In the genomic region with DNA sequence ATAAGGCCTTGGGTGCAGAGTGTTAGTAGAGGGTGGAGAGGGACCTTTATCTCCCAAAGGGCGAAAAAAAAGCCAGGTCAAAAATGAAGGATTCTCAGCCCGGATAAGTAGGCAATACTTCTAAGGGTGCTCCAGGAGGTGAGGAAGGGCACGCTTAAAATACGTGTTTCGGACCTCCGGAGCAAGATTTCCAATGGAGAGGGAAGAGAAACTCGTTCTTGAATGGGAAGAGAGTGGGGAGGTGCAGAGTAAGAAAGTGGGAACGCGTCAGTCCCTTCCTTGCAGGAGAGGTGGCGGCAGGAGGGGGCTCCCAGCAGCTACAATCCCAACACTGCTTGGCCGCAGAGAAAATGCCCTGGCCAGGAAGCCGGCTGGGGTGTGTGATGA, we compare ENCODE assay signal across 8 cellular contexts. TPM values are rescaled to one million over a fixed set of nuclear protein-coding genes. Genes with fewer than 3 reads are reported as not detected.
DNase-seq lines count a peak whose midpoint lies in the region; ATAC-seq, FAIRE-seq and TF ChIP-seq lines count a peak whose summit lies in the region.

No MANE protein-coding gene starts in this region.

- RAD21 ChIA-PET in GM12878 (lab: Charles Lee; ENCODE audit: unreplicated experiment), result interaction anchor here (0.6 to 2.2 kb wide), 4 partner anchors 102 to 646 kb away, joined by 3 to 7 read pairs (median 4); a partner anchor contains a TSS

- ATAC-seq in HG03432 (IDR thresholded peaks at IDR 0.05; ENCODE audit: unreplicated experiment), result peak; percentile 12
- ATAC-seq in GM12878, result peak; percentile 37; the same call in 2 of the 3 replicates
- peak; percentile 8 to 25 for ATAC-seq in lower lobe of right lung
- no peak for ATAC-seq in GM19455 (IDR thresholded peaks at IDR 0.05; ENCODE audit: unreplicated experiment)
- ATAC-seq in GM21786 (IDR thresholded peaks at IDR 0.05; ENCODE audit: unreplicated experiment), result no peak

- no peak for FAIRE-seq in GM12878 (lab: Jason Lieb, UNC)

- H4K20me1 ChIP-seq in BLaER1, result peaks cover 43% of the 10 kb centered on the region
- H4K20me1 ChIP-seq in GM12878 (ENCODE audit: control insufficient read depth, insufficient read depth), result no peaks in the 10 kb centered on the region; the same call in 1 of the 2 replicates

- no peak for TF ChIP-seq EP300 in GM12878 (IDR thresholded peaks at IDR 0.05; ENCODE audit: borderline replicate concordance in 1 of 2, control insufficient read depth in 1 of 2, low read depth in 2 of 2, low read length in 2 of 2)

- 3% methylated on average over 12 of the region's 12 CpGs for WGBS in GM12878 (ENCODE audit: insufficient coverage, insufficient replicate concordance, low lambda C conversion rate, missing lambda C conversion rate)

- H3K9me3 ChIP-seq in BLaER1, result no peaks in the 10 kb centered on the region
- no peaks in the 10 kb centered on the region for H3K9me3 ChIP-seq in GM12878 (replicated peaks; ENCODE audit: control insufficient read depth, insufficient read depth, low read length)
- H3K9me3 ChIP-seq in lower lobe of right lung, result no peaks in the 10 kb centered on the region
- no peaks in the 10 kb centered on the region for H3K9me3 ChIP-seq in vagina

- DNase-seq in GM12878 (ENCODE audit: low read depth, low spot score) (no peak), lower lobe of right lung (no peak), vagina (ENCODE audit: extremely low spot score in 2 of 2) (no peak), NCI-H774 (lab: John Stamatoyannopoulos, UW) (no peak)

- H3K4me2 ChIP-seq in BLaER1, result peak overlapping the region; percentile 96
- H3K4me2 ChIP-seq in GM12878 (ENCODE audit: control insufficient read depth, insufficient read depth), result peak overlapping the region; percentile 94

- H3K36me3 ChIP-seq in BLaER1 (peaks cover 34% of the 10 kb centered on the region), GM12878 (ENCODE audit: control insufficient read depth in 2 of 2, insufficient read depth in 2 of 2, low read length in 1 of 2) (peaks cover 2 to 9% of the 10 kb centered on the region in 2 experiments; a peak in 1 of 4 replicates), lower lobe of right lung (peaks cover 35% of the 10 kb centered on the region), vagina (peaks cover 0 to 14% of the 10 kb centered on the region in 2 donors)

- TF ChIP-seq POLR2A in GM12878 (IDR thresholded peaks at IDR 0.05; ENCODE audit: low read depth, low read length), result no peak
- no peak for TF ChIP-seq POLR2A in vagina (IDR thresholded peaks at IDR 0.05)

- peak overlapping the region; percentile 93 for H3K9ac ChIP-seq in BLaER1
- H3K9ac ChIP-seq in GM12878 (ENCODE audit: control insufficient read depth, insufficient read depth, low read length), result peak overlapping the region; percentile 75

- BruUV-seq in GM12878 (replicated peaks; lab: Mats Ljungman, UMichigan), result no TSS peak

- POLR2A ChIA-PET in GM12878 (lab: Charles Lee), result interaction anchor here (1.5 kb wide), 2 partner anchors 103 to 114 kb away, joined by 4 to 5 read pairs; a partner anchor contains a TSS

- CTCF ChIA-PET in GM12878 (lab: Yijun Ruan, JAX), result interaction anchor here (0.6 to 1.8 kb wide), 4 partner anchors 10 to 1091 kb away, joined by 3 to 5 read pairs (median 3); no protein-coding TSS in a partner anchor

- H3K27me3 ChIP-seq in BLaER1 (no peaks in the 10 kb centered on the region), GM12878 (replicated peaks in 1 of 2; ENCODE audit: control insufficient read depth in 2 of 2, insufficient read depth in 2 of 2, low read length in 1 of 2) (no peaks in the 10 kb centered on the region), lower lobe of right lung (ENCODE audit: low read depth) (no peaks in the 10 kb centered on the region), vagina (no peaks in the 10 kb centered on the region)

- SMC1A ChIA-PET in GM12878 (lab: Charles Lee; ENCODE audit: uncharacterized antibody, unreplicated experiment), result interaction anchor here (1.5 to 4.2 kb wide), 3 partner anchors 14 to 101 kb away, joined by 3 to 12 read pairs (median 8); a partner anchor contains a TSS

- H3K27ac ChIP-seq in BLaER1 (peak overlapping the region; percentile 93), GM12878 (ENCODE audit: control insufficient read depth, insufficient read depth) (peak overlapping the region; percentile 87), lower lobe of right lung (peak overlapping the region; percentile 96), vagina (peak overlapping the region; percentile 78)

- no peak for TF ChIP-seq RAD21 in GM12878 (IDR thresholded peaks at IDR 0.05; ENCODE audit: insufficient read depth, low read depth, low read length)

- H3K79me2 ChIP-seq in GM12878 (ENCODE audit: control insufficient read depth, insufficient read depth, low read length), result peaks cover 25% of the 10 kb centered on the region

- H2AFZ ChIP-seq in GM12878 (ENCODE audit: control insufficient read depth, low read depth, low read length), result no peak overlapping the region

- H3K4me3 ChIP-seq in BLaER1 (peak overlapping the region; percentile 79), GM12878 (peak overlapping the region; percentile 83), lower lobe of right lung (peak overlapping the region; percentile 90), vagina (peak overlapping the region; percentile 92 to 98)

- in situ Hi-C loops in GM12878 (cut with MboI), result no loop called here

- TF ChIP-seq CTCF in GM12878 (IDR thresholded peaks at IDR 0.05 in 2 of 3, conservative IDR thresholded peaks at IDR 0.05 in 1 of 3; ENCODE audit: control insufficient read depth in 2 of 3, extremely low read depth in 1 of 3, insufficient read depth in 1 of 3, low read depth in 3 of 3, low read length in 3 of 3) (no peak), lower lobe of right lung (IDR thresholded peaks at IDR 0.05) (no peak), vagina (IDR thresholded peaks at IDR 0.05) (no peak)

- intact Hi-C loops in GM12878 (cut with micrococcal nuclease; ENCODE audit: unreplicated experiment) (loop anchor here (2.0 to 5.0 kb wide), 2 partner anchors 50 to 101 kb away; a partner anchor contains a TSS), lower lobe of right lung (cut with DNase I) (no loop called here), vagina (cut with DNase I) (no loop called here)

- H3K4me1 ChIP-seq in BLaER1, result peaks cover 29% of the 10 kb centered on the region
- H3K4me1 ChIP-seq in GM12878 (ENCODE audit: control insufficient read depth, insufficient read depth, low read length), result peaks cover 13% of the 10 kb centered on the region
- H3K4me1 ChIP-seq in lower lobe of right lung, result peaks cover 43% of the 10 kb centered on the region
- peaks cover 41% of the 10 kb centered on the region for H3K4me1 ChIP-seq in vagina

RNA-seq across cellular contexts. Expression of a gene that starts 0.6 kb away (rescaled TPM):
- total RNA-seq in GM12878 (2013; cell fraction: nucleolus; rRNA removed), result 57.2 and 69.3 TPM in 2 replicates
- total RNA-seq in GM12878 (2014; rRNA removed), result 44.8 and 54.1 TPM in 2 replicates
- 46.1 and 51.1 TPM in 2 replicates for total RNA-seq in GM12878 (2014; rRNA removed; fragmentation: Illumina TruSeq; extraction: Trizol)
- 42.3 and 46.3 TPM in 2 replicates for total RNA-seq in GM12878 (2021)
- polyA plus RNA-seq in GM12878 (2011; ENCODE audit: low read depth), result 28.0 TPM
- 66.0 and 78.8 TPM in 2 replicates for polyA plus RNA-seq in GM12878 (2011; rRNA removed)
- polyA plus RNA-seq in GM12878 (2011; cell fraction: cytosol; rRNA removed), result 32.3 and 37.9 TPM in 2 replicates
- 45.5 and 58.7 TPM in 2 replicates for polyA plus RNA-seq in GM12878 (2011; cell fraction: nucleus; rRNA removed)
- 27.1 and 28.6 TPM in 2 replicates for polyA plus RNA-seq in GM12878 (2012)
- polyA plus RNA-seq in GM12878 (2014; fragmentation: Illumina TruSeq; extraction: Trizol), result 58.2 and 67.5 TPM in 2 replicates
- 10 to 100 TPM in 1 of 2 experiments, 1 to 10 TPM in 1; 7.8 to 12.7 TPM for polyA plus RNA-seq in GM12878 (2014; fragmentation: Nextera tagmentation; extraction: Ambion mirVana)
- polyA plus RNA-seq in GM12878 (2014; rRNA removed), result 25.0 and 31.5 TPM in 2 replicates
- 10 to 100 TPM; 36.8 to 40.9 TPM for polyA plus RNA-seq in GM12878 (2016; fragmentation: Nextera tagmentation; extraction: Ambion mirVana)
- 55.6 and 62.6 TPM in 2 replicates for polyA minus RNA-seq in GM12878 (2011; rRNA and poly(A)+ RNA removed)
- 27.9 and 30.1 TPM in 2 replicates for polyA minus RNA-seq in GM12878 (2011; cell fraction: cytosol; rRNA and poly(A)+ RNA removed)
- polyA minus RNA-seq in GM12878 (2011; cell fraction: nucleus; rRNA and poly(A)+ RNA removed), result 23.5 and 32.1 TPM in 2 replicates
- total RNA-seq in lower lobe of right lung, result 116 TPM
- total RNA-seq in vagina, result 67.3 TPM

RNA-seq across cellular contexts. Expression of a gene that starts 46.7 kb away (rescaled TPM):
- total RNA-seq in GM12878 (2013; cell fraction: nucleolus; rRNA removed), result not detected in 2 replicates
- total RNA-seq in GM12878 (2014; rRNA removed) (not detected in 2 replicates), GM12878 (2014; rRNA removed; fragmentation: Illumina TruSeq; extraction: Trizol) (not detected in 2 replicates), GM12878 (2021) (not detected in 2 replicates), lower lobe of right lung (not detected), vagina (not detected)
- not detected for polyA plus RNA-seq in GM12878 (2011; ENCODE audit: low read depth)
- polyA plus RNA-seq in GM12878 (2011; rRNA removed) (0.07 TPM in 1 of 2 replicates, not detected in the other), GM12878 (2014; fragmentation: Illumina TruSeq; extraction: Trizol) (not detected in 2 replicates), GM12878 (2014; fragmentation: Nextera tagmentation; extraction: Ambion mirVana) (not detected), GM12878 (2014; rRNA removed) (not detected in 2 replicates), GM12878 (2016; fragmentation: Nextera tagmentation; extraction: Ambion mirVana) (under 1 TPM; 0.15 to 0.32 TPM)
- not detected in 2 replicates for polyA plus RNA-seq in GM12878 (2011; cell fraction: cytosol; rRNA removed)
- 0.15 TPM in 1 of 2 replicates, not detected in the other for polyA plus RNA-seq in GM12878 (2011; cell fraction: nucleus; rRNA removed)
- polyA plus RNA-seq in GM12878 (2012), result 0.32 TPM in 1 of 2 replicates, not detected in the other
- 0.21 TPM in 1 of 2 replicates, not detected in the other for polyA minus RNA-seq in GM12878 (2011; rRNA and poly(A)+ RNA removed)
- polyA minus RNA-seq in GM12878 (2011; cell fraction: cytosol; rRNA and poly(A)+ RNA removed), result not detected in 2 replicates
- not detected in 2 replicates for polyA minus RNA-seq in GM12878 (2011; cell fraction: nucleus; rRNA and poly(A)+ RNA removed)

RNA-seq across cellular contexts. Expression of a gene that starts 50.2 kb away (rescaled TPM):
- 31.8 and 37.1 TPM in 2 replicates for total RNA-seq in GM12878 (2013; cell fraction: nucleolus; rRNA removed)
- total RNA-seq in GM12878 (2014; rRNA removed), result 42.8 and 49.5 TPM in 2 replicates
- 40.1 and 41.3 TPM in 2 replicates for total RNA-seq in GM12878 (2014; rRNA removed; fragmentation: Illumina TruSeq; extraction: Trizol)
- 39.6 and 40.2 TPM in 2 replicates for total RNA-seq in GM12878 (2021)
- 49.3 TPM for polyA plus RNA-seq in GM12878 (2011; ENCODE audit: low read depth)
- polyA plus RNA-seq in GM12878 (2011; rRNA removed), result 93.5 and 123 TPM in 2 replicates
- polyA plus RNA-seq in GM12878 (2011; cell fraction: cytosol; rRNA removed), result 69.3 and 105 TPM in 2 replicates
- polyA plus RNA-seq in GM12878 (2011; cell fraction: nucleus; rRNA removed), result 35.8 and 37.9 TPM in 2 replicates
- polyA plus RNA-seq in GM12878 (2012), result 35.3 and 44.8 TPM in 2 replicates
- polyA plus RNA-seq in GM12878 (2014; fragmentation: Illumina TruSeq; extraction: Trizol), result 61.1 and 67.6 TPM in 2 replicates
- 10 to 100 TPM; 15.2 to 32.6 TPM for polyA plus RNA-seq in GM12878 (2014; fragmentation: Nextera tagmentation; extraction: Ambion mirVana)
- 42.3 and 54.0 TPM in 2 replicates for polyA plus RNA-seq in GM12878 (2014; rRNA removed)
- polyA plus RNA-seq in GM12878 (2016; fragmentation: Nextera tagmentation; extraction: Ambion mirVana), result 10 to 100 TPM; 64.2 to 74.6 TPM
- polyA minus RNA-seq in GM12878 (2011; rRNA and poly(A)+ RNA removed), result 49.3 and 62.9 TPM in 2 replicates
- polyA minus RNA-seq in GM12878 (2011; cell fraction: cytosol; rRNA and poly(A)+ RNA removed), result 17.8 and 19.5 TPM in 2 replicates
- 13.5 and 17.1 TPM in 2 replicates for polyA minus RNA-seq in GM12878 (2011; cell fraction: nucleus; rRNA and poly(A)+ RNA removed)
- total RNA-seq in lower lobe of right lung, result 34.9 TPM
- total RNA-seq in vagina, result 37.1 TPM

Comparison
In these comparisons a context has a peak if more than half of its experiments do, and no peak if none do; other contexts are left out.
1. ATAC-seq: peak in HG03432 (single experiment), GM12878 (single experiment) and lower lobe of right lung (2 of 2); none in GM19455 (single experiment) and GM21786 (single experiment).
2. Peak in every context shown above with its lines, with median percentiles within 50 percentile points of each other: H3K27ac ChIP-seq and H3K4me3 ChIP-seq.